Comparison of ENCODE assay signal across 25 cellular contexts in genomic region chr11:44388828-44389645, GRCh38.
DNase-seq lines count a peak whose midpoint lies in the region; ATAC-seq and TF ChIP-seq lines count a peak whose summit lies in the region.
"Had no signal": no experiment of that assay in that cellular context is flagged by ENCODE, and none has a peak within 500 bp of the region (broad histone marks: within the 10 kb centered on the region; RNA-seq: fewer than 3 reads in every experiment).

No MANE protein-coding gene starts in this region.

- BruUV-seq in HCT116 (replicated peaks; lab: Mats Ljungman, UMichigan), result no TSS peak

- H3K4me1 ChIP-seq in BLaER1 (peaks cover 7% of the 10 kb centered on the region; the same call in 1 of the 2 replicates), HCT116 (ENCODE audit: control insufficient read depth in 1 of 2, insufficient read depth in 2 of 2, low read length in 2 of 2) (no peaks in the 10 kb centered on the region), duodenal mucosa (ENCODE audit: control insufficient read depth in 1 of 2, insufficient read depth in 2 of 2, low read length in 2 of 2) (no peaks in the 10 kb centered on the region)
- H3K4me1 ChIP-seq: gastroesophageal sphincter, sigmoid colon had no signal

- no peak for TF ChIP-seq CTCF in HCT116 (IDR thresholded peaks at IDR 0.05 in 2 of 3, conservative IDR thresholded peaks at IDR 0.05 in 1 of 3; ENCODE audit: borderline replicate concordance in 1 of 3, insufficient read depth in 1 of 3, low read depth in 2 of 3, low read length in 2 of 3)
- TF ChIP-seq CTCF in neural crest cell (conservative IDR thresholded peaks at IDR 0.05), result no peak
- TF ChIP-seq CTCF in WERI-Rb-1 (IDR thresholded peaks at IDR 0.05; ENCODE audit: low read depth, low read length), result no peak

- H3K9me2 ChIP-seq in HCT116 (ENCODE audit: insufficient read depth), result no peaks in the 10 kb centered on the region

- peaks cover 9% of the 10 kb centered on the region for H3K9me3 Mint-ChIP-seq in neural crest cell

- no peaks in the 10 kb centered on the region for H4K20me1 ChIP-seq in BLaER1
- H4K20me1 ChIP-seq in HCT116 (ENCODE audit: insufficient read depth), result no peaks in the 10 kb centered on the region

- POLR2A ChIA-PET in HCT116 (lab: Charles Lee), result no interaction called here

- H3K36me3 Mint-ChIP-seq in neural crest cell (ENCODE audit: low read depth), result peaks cover 3% of the 10 kb centered on the region
- H3K36me3 Mint-ChIP-seq: activated naive CD4-positive, alpha-beta T cell treated with anti-CD3 and anti-CD28 coated beads, Interleukin-2, amount 10 ng/mL, durations not matched to agents 7 days and 5 days; CD4-positive, alpha-beta memory T cell; natural killer cell treated with Interleukin-12 subunit alpha and Interleukin-12 subunit beta and Interleukin-15 and Interleukin-18, amount 100 ng/mL, for 72 hours had no signal

- intact Hi-C loops in HCT116 (cut with micrococcal nuclease), result loop anchor here (2.0 kb wide), 1 partner anchor 52 kb away; no protein-coding TSS in a partner anchor

- H3K36me3 ChIP-seq in BLaER1 (no peaks in the 10 kb centered on the region), HCT116 (ENCODE audit: control insufficient read depth in 1 of 2, insufficient read depth in 2 of 2, low read length in 2 of 2) (no peaks in the 10 kb centered on the region), duodenal mucosa (ENCODE audit: control insufficient read depth in 1 of 2, insufficient read depth in 2 of 2, low read length in 2 of 2) (no peaks in the 10 kb centered on the region), WERI-Rb-1 (no peaks in the 10 kb centered on the region)
- H3K36me3 ChIP-seq: gastroesophageal sphincter, sigmoid colon had no signal

- H3K4me2 ChIP-seq in BLaER1, result peak overlapping the region; percentile 8; the same call in 1 of the 2 replicates
- H3K4me2 ChIP-seq in HCT116 (ENCODE audit: low read length), result 0 out of 2 replicates have a peak overlapping the region, but pooled peaks have one; percentile 14

- no peak overlapping the region for H2AFZ ChIP-seq in HCT116 (ENCODE audit: low read depth, low read length, poor library complexity, severe bottlenecking)

- CTCF ChIA-PET in HCT116 (lab: Charles Lee), result no interaction called here

- no peak for TF ChIP-seq RAD21 in HCT116 (IDR thresholded peaks at IDR 0.05; ENCODE audit: low read depth)

- no peak overlapping the region for H3K4me3 Mint-ChIP-seq in neural crest cell
- H3K4me3 Mint-ChIP-seq: activated naive CD4-positive, alpha-beta T cell treated with anti-CD3 and anti-CD28 coated beads, Interleukin-2, amount 10 ng/mL, durations not matched to agents 7 days and 5 days; activated T-cell treated with anti-CD3 and anti-CD28 coated beads, Interleukin-2, amount 50 U/mL, for 72 hours; natural killer cell treated with Interleukin-12 subunit alpha and Interleukin-12 subunit beta and Interleukin-15 and Interleukin-18, amount 100 ng/mL, for 72 hours had no signal

- H3K9me3 ChIP-seq in BLaER1 (peaks cover 10% of the 10 kb centered on the region), HCT116 (ENCODE audit: control insufficient read depth in 1 of 2, insufficient read depth in 1 of 2, low read depth in 1 of 2, low read length in 2 of 2) (peaks cover 0 to 8% of the 10 kb centered on the region in 2 experiments; a peak in 1 of 4 replicates), duodenal mucosa (ENCODE audit: control insufficient read depth in 1 of 2, low read length in 2 of 2) (peaks cover 5% of the 10 kb centered on the region in 2 donors), WERI-Rb-1 (ENCODE audit: severe bottlenecking) (peaks cover 4% of the 10 kb centered on the region)

- H3K9ac ChIP-seq in BLaER1 (no peak overlapping the region), HCT116 (ENCODE audit: low read length) (no peak overlapping the region), duodenal mucosa (ENCODE audit: low read depth in 1 of 2, low read length in 2 of 2) (no peak overlapping the region)

- H3K27ac Mint-ChIP-seq in neural crest cell (ENCODE audit: unreplicated experiment), result peak overlapping the region; percentile 57
- H3K27ac Mint-ChIP-seq: activated naive CD4-positive, alpha-beta T cell treated with anti-CD3 and anti-CD28 coated beads, Interleukin-2, amount 10 ng/mL, durations not matched to agents 7 days and 5 days; activated T-cell treated with anti-CD3 and anti-CD28 coated beads, Interleukin-2, amount 50 U/mL, for 72 hours; natural killer cell treated with Interleukin-12 subunit alpha and Interleukin-12 subunit beta and Interleukin-15 and Interleukin-18, amount 100 ng/mL, for 72 hours had no signal

- no peaks in the 10 kb centered on the region for H3K79me2 ChIP-seq in HCT116 (ENCODE audit: insufficient read depth, low read length)

- H3K4me3 ChIP-seq in BLaER1, result no peak overlapping the region
- no peak overlapping the region for H3K4me3 ChIP-seq in HCT116 (replicated peaks in 1 of 2; ENCODE audit: low read depth in 1 of 2, low read length in 2 of 2)
- H3K4me3 ChIP-seq in duodenal mucosa (ENCODE audit: low read depth in 1 of 2, low read length in 2 of 2), result peak overlapping the region; percentile 47
- no peak overlapping the region for H3K4me3 ChIP-seq in WERI-Rb-1 (ENCODE audit: low read depth, low read length)
- H3K4me3 ChIP-seq: gastroesophageal sphincter, sigmoid colon had no signal

- RAD21 ChIA-PET in HCT116 (lab: Charles Lee; ENCODE audit: low non-redundant PET in 1 of 2, low total read pairs in 2 of 2, uncharacterized antibody in 2 of 2, unreplicated experiment in 2 of 2), result no interaction called here

- no peak for DNase-seq in HCT116 (ENCODE audit: low read depth, low spot score)
- DNase-seq in neural crest cell (ENCODE audit: low read depth, low spot score), result no peak
- DNase-seq in WERI-Rb-1, result no peak
- DNase-seq in NCI-H2171 (lab: John Stamatoyannopoulos, UW), result no peak
- DNase-seq: activated CD4-positive, alpha-beta T cell treated with anti-CD3 and anti-CD28 coated beads for 48 hours; activated naive CD4-positive, alpha-beta T cell treated with anti-CD3 and anti-CD28 coated beads, Interleukin-2, amount 10 ng/mL, durations not matched to agents 7 days and 5 days; activated T-cell treated with anti-CD3 and anti-CD28 coated beads, Interleukin-2, amount 50 U/mL, for 72 hours; CD4-positive, alpha-beta memory T cell; cerebellar nuclear complex; DMS153; effector CD4-positive, alpha-beta T cell; GDM1; left colon; midbrain; NCI-H1048; NCI-H187 treated with DMSO at 0.1 percent for 48 hours; NCI-H345; NCI-H774; sigmoid colon had no signal

- peaks cover 45% of the 10 kb centered on the region for H3K27me3 Mint-ChIP-seq in neural crest cell (ENCODE audit: low read depth)

- peaks cover 4% of the 10 kb centered on the region for H3K4me1 Mint-ChIP-seq in neural crest cell
- H3K4me1 Mint-ChIP-seq: activated naive CD4-positive, alpha-beta T cell treated with anti-CD3 and anti-CD28 coated beads, Interleukin-2, amount 10 ng/mL, durations not matched to agents 7 days and 5 days; CD4-positive, alpha-beta memory T cell had no signal

- no peak for ATAC-seq in HCT116
- ATAC-seq in activated CD4-positive, CD25-positive, alpha-beta regulatory T cell treated with anti-CD3 and anti-CD28 coated beads, Interleukin-2, amount 50 U/mL, for 24 hours, result no peak
- ATAC-seq: activated T-cell treated with anti-CD3 and anti-CD28 coated beads, Interleukin-2, amount 50 U/mL, for 72 hours; gastroesophageal sphincter; left colon; Right ventricle myocardium inferior had no signal

- H3K27me3 ChIP-seq in BLaER1, result no peaks in the 10 kb centered on the region
- peaks cover 2% of the 10 kb centered on the region; the same call in 1 of the 2 replicates for H3K27me3 ChIP-seq in HCT116 (ENCODE audit: insufficient read depth, low read length)
- H3K27me3 ChIP-seq in duodenal mucosa (ENCODE audit: control insufficient read depth in 1 of 2, insufficient read depth in 2 of 2, low read length in 2 of 2), result no peaks in the 10 kb centered on the region
- H3K27me3 ChIP-seq in WERI-Rb-1 (ENCODE audit: insufficient read depth, low read depth, severe bottlenecking), result peaks cover 24% of the 10 kb centered on the region

- no peak overlapping the region for H3K27ac ChIP-seq in BLaER1
- H3K27ac ChIP-seq in HCT116 (ENCODE audit: low read depth, low read length), result no peak overlapping the region
- no peak overlapping the region for H3K27ac ChIP-seq in duodenal mucosa (ENCODE audit: low read depth, low read length)
- H3K27ac ChIP-seq in WERI-Rb-1, result no peak overlapping the region
- H3K27ac ChIP-seq: gastroesophageal sphincter, sigmoid colon had no signal

- no peak for TF ChIP-seq POLR2A in HCT116 (IDR thresholded peaks at IDR 0.05; ENCODE audit: borderline replicate concordance, extremely low read depth, insufficient read depth, insufficient read length)

TF ChIP-seq in HCT116, 20 proteins besides CTCF, POLR2A, EP300 and RAD21:
- TF ChIP-seq, protein P1, sequence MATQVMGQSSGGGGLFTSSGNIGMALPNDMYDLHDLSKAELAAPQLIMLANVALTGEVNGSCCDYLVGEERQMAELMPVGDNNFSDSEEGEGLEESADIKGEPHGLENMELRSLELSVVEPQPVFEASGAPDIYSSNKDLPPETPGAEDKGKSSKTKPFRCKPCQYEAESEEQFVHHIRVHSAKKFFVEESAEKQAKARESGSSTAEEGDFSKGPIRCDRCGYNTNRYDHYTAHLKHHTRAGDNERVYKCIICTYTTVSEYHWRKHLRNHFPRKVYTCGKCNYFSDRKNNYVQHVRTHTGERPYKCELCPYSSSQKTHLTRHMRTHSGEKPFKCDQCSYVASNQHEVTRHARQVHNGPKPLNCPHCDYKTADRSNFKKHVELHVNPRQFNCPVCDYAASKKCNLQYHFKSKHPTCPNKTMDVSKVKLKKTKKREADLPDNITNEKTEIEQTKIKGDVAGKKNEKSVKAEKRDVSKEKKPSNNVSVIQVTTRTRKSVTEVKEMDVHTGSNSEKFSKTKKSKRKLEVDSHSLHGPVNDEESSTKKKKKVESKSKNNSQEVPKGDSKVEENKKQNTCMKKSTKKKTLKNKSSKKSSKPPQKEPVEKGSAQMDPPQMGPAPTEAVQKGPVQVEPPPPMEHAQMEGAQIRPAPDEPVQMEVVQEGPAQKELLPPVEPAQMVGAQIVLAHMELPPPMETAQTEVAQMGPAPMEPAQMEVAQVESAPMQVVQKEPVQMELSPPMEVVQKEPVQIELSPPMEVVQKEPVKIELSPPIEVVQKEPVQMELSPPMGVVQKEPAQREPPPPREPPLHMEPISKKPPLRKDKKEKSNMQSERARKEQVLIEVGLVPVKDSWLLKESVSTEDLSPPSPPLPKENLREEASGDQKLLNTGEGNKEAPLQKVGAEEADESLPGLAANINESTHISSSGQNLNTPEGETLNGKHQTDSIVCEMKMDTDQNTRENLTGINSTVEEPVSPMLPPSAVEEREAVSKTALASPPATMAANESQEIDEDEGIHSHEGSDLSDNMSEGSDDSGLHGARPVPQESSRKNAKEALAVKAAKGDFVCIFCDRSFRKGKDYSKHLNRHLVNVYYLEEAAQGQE (IDR thresholded peaks at IDR 0.05; ENCODE audit: low read depth), result no peak
- TF ChIP-seq SIN3A (IDR thresholded peaks at IDR 0.05; ENCODE audit: low read depth), result no peak
- no peak for TF ChIP-seq EGR1 (IDR thresholded peaks at IDR 0.05; ENCODE audit: low read depth)
- TF ChIP-seq ELF1 (IDR thresholded peaks at IDR 0.05; ENCODE audit: borderline replicate concordance, low read depth), result no peak
- no peak for TF ChIP-seq POLR2AphosphoS5 (IDR thresholded peaks at IDR 0.05; ENCODE audit: low read depth, low read length)
- TF ChIP-seq EZH2 (IDR thresholded peaks at IDR 0.05), result no peak
- no peak for TF ChIP-seq JUND (IDR thresholded peaks at IDR 0.05)

Comparison
In these comparisons a context has a peak if more than half of its experiments do, and no peak if none do; other contexts are left out.
1. H3K4me3 ChIP-seq: peak in duodenal mucosa (2 of 2); none in BLaER1 (single experiment), HCT116 (0 of 2) and WERI-Rb-1 (single experiment).